In genomic region chr14:71556730-71557129, GRCh38 we compare ENCODE assay signal across 13 cellular contexts.
DNase-seq lines count a peak whose midpoint lies in the region; ATAC-seq and TF ChIP-seq lines count a peak whose summit lies in the region.
"Had no signal": no experiment of that assay in that cellular context is flagged by ENCODE, and none has a peak within 500 bp of the region (broad histone marks: within the 10 kb centered on the region; RNA-seq: fewer than 3 reads in every experiment).

No MANE protein-coding gene starts in this region.

- peak overlapping the region; percentile 99 for H3K27ac Mint-ChIP-seq in activated CD8-positive, alpha-beta T cell treated with anti-CD3 and anti-CD28 coated beads for 36 hours
- H3K27ac Mint-ChIP-seq in naive B cell, result peak overlapping the region; percentile 60 to 97 (median 92)

- H3K4me1 ChIP-seq in BLaER1 (peaks cover 18% of the 10 kb centered on the region), DND-41 (ENCODE audit: insufficient read depth, low read length) (peaks cover 55% of the 10 kb centered on the region), esophagus squamous epithelium (peaks cover 0 to 12% (median 0%) of the 10 kb centered on the region in 3 donors)
- H3K4me1 ChIP-seq: gastroesophageal sphincter had no signal

- intact Hi-C loops in activated CD8-positive, alpha-beta T cell treated with anti-CD3 and anti-CD28 coated beads for 36 hours (cut with micrococcal nuclease), result loop anchor here (5.0 kb wide), 3 partner anchors 36 to 229 kb away; no protein-coding TSS in a partner anchor
- intact Hi-C loops in esophagus squamous epithelium (cut with DNase I), result no loop called here

- H4K20me1 ChIP-seq in BLaER1 (no peaks in the 10 kb centered on the region), DND-41 (ENCODE audit: insufficient read depth, low read length) (no peaks in the 10 kb centered on the region)

- CTCF ChIA-PET in activated CD8-positive, alpha-beta T cell treated with anti-CD3 and anti-CD28 coated beads for 36 hours (lab: Charles Lee), result interaction anchor here (0.9 to 1.3 kb wide), 3 partner anchors 17 to 36 kb away, joined by 3 to 4 read pairs (median 4); no protein-coding TSS in a partner anchor

- DNase-seq in DND-41 (no peak), naive B cell (no peak), esophagus squamous epithelium (lab: John Stamatoyannopoulos, UW) (no peak)
- DNase-seq in activated CD8-positive, alpha-beta T cell treated with anti-CD3 and anti-CD28 coated beads for 36 hours, result no peak
- DNase-seq in central memory CD4-positive, alpha-beta T cell, result no peak
- DNase-seq: NCI-H1105 treated with DMSO at 0.1 percent for 48 hours, NCI-H345 had no signal

- H3K36me3 Mint-ChIP-seq in activated CD8-positive, alpha-beta T cell treated with anti-CD3 and anti-CD28 coated beads for 36 hours (ENCODE audit: low read depth), result peaks cover 19% of the 10 kb centered on the region
- no peaks in the 10 kb centered on the region for H3K36me3 Mint-ChIP-seq in naive B cell

- H3K9ac ChIP-seq in BLaER1 (no peak overlapping the region), DND-41 (ENCODE audit: low read depth, low read length) (peak overlapping the region; percentile 54; the same call in 1 of the 2 replicates)

- H3K4me1 Mint-ChIP-seq in activated CD8-positive, alpha-beta T cell treated with anti-CD3 and anti-CD28 coated beads for 36 hours (ENCODE audit: low read depth), result peaks cover 68% of the 10 kb centered on the region
- H3K4me1 Mint-ChIP-seq in naive B cell, result peaks cover 26 to 74% (median 38%) of the 10 kb centered on the region in 3 donors

- WGBS in esophagus squamous epithelium, 2 donors, result 85 to 94% methylated on average over 2 of the region's 2 CpGs

- H3K27me3 ChIP-seq in BLaER1, result no peaks in the 10 kb centered on the region
- H3K27me3 ChIP-seq in DND-41 (ENCODE audit: insufficient read depth, low read length, poor library complexity), result no peaks in the 10 kb centered on the region
- no peaks in the 10 kb centered on the region for H3K27me3 ChIP-seq in esophagus squamous epithelium
- H3K27me3 ChIP-seq: gastroesophageal sphincter, tibial nerve had no signal

- H3K4me3 Mint-ChIP-seq in activated CD8-positive, alpha-beta T cell treated with anti-CD3 and anti-CD28 coated beads for 36 hours, result peak overlapping the region; percentile 21
- peak overlapping the region in 1 of 8 donors; percentile 72 for H3K4me3 Mint-ChIP-seq in naive B cell

- H2AFZ ChIP-seq in DND-41 (ENCODE audit: low read depth, low read length), result no peak overlapping the region

- H3K27me3 Mint-ChIP-seq in activated CD8-positive, alpha-beta T cell treated with anti-CD3 and anti-CD28 coated beads for 36 hours, result no peaks in the 10 kb centered on the region
- no peaks in the 10 kb centered on the region for H3K27me3 Mint-ChIP-seq in naive B cell

- H3K9me3 ChIP-seq in BLaER1, result no peaks in the 10 kb centered on the region; the same call in 1 of the 2 replicates
- H3K9me3 ChIP-seq in DND-41 (ENCODE audit: insufficient read depth, low read length, severe bottlenecking), result no peaks in the 10 kb centered on the region
- no peaks in the 10 kb centered on the region for H3K9me3 ChIP-seq in esophagus squamous epithelium
- H3K9me3 ChIP-seq: gastroesophageal sphincter had no signal

- no peak overlapping the region for H3K4me3 ChIP-seq in BLaER1
- H3K4me3 ChIP-seq in DND-41 (ENCODE audit: low read depth in 1 of 2, low read length in 2 of 2), result no peak overlapping the region
- no peak overlapping the region for H3K4me3 ChIP-seq in esophagus squamous epithelium
- H3K4me3 ChIP-seq: gastroesophageal sphincter, tibial nerve had no signal

- H3K9me3 Mint-ChIP-seq in activated CD8-positive, alpha-beta T cell treated with anti-CD3 and anti-CD28 coated beads for 36 hours, result no peaks in the 10 kb centered on the region
- no peaks in the 10 kb centered on the region for H3K9me3 Mint-ChIP-seq in naive B cell

- ATAC-seq in DND-41 (ENCODE audit: insufficient read depth, low read depth) (no peak), naive B cell (ENCODE audit: low read depth in 2 of 2) (no peak), HG03097 (IDR thresholded peaks at IDR 0.05; ENCODE audit: low FRiP score, unreplicated experiment) (no peak), GM18909 (IDR thresholded peaks at IDR 0.05; ENCODE audit: poor library complexity, unreplicated experiment) (no peak)
- no peak for ATAC-seq in activated CD8-positive, alpha-beta T cell treated with anti-CD3 and anti-CD28 coated beads for 36 hours
- ATAC-seq: gastroesophageal sphincter, SK-N-SH treated with all-trans-retinoic acid at 6 μM for 48 hours had no signal

- TF ChIP-seq CTCF in DND-41 (IDR thresholded peaks at IDR 0.05; ENCODE audit: borderline replicate concordance, extremely low read depth, low read length, poor library complexity, severe bottlenecking) (no peak), esophagus squamous epithelium (IDR thresholded peaks at IDR 0.05) (no peak)
- no peak for TF ChIP-seq CTCF in activated CD8-positive, alpha-beta T cell treated with anti-CD3 and anti-CD28 coated beads for 36 hours (IDR thresholded peaks at IDR 0.05)

- H3K36me3 ChIP-seq in BLaER1 (no peaks in the 10 kb centered on the region), DND-41 (ENCODE audit: insufficient read depth, low read length) (no peaks in the 10 kb centered on the region), esophagus squamous epithelium (no peaks in the 10 kb centered on the region)
- H3K36me3 ChIP-seq: gastroesophageal sphincter, tibial nerve had no signal

- POLR2A ChIA-PET in activated CD8-positive, alpha-beta T cell treated with anti-CD3 and anti-CD28 coated beads for 36 hours (lab: Charles Lee), result interaction anchor here (0.8 to 1.7 kb wide), 3 partner anchors 59 to 153 kb away, joined by 3 to 5 read pairs (median 4); no protein-coding TSS in a partner anchor

- H3K4me2 ChIP-seq in BLaER1 (0 out of 2 replicates have a peak overlapping the region, but pooled peaks have one; percentile 58), DND-41 (ENCODE audit: insufficient read depth, low read length) (peak overlapping the region; percentile 65)

- no peak for TF ChIP-seq POLR2A in esophagus squamous epithelium (IDR thresholded peaks at IDR 0.05)

- peaks cover 36% of the 10 kb centered on the region for H3K79me2 ChIP-seq in DND-41 (ENCODE audit: insufficient read depth, low read length)

- H3K27ac ChIP-seq in BLaER1 (no peak overlapping the region), DND-41 (ENCODE audit: low read length) (peak overlapping the region; percentile 82), esophagus squamous epithelium (no peak overlapping the region)
- H3K27ac ChIP-seq: gastroesophageal sphincter, tibial nerve had no signal
